Comparison of ENCODE assay signal across 1 cellular context in the genomic region with DNA sequence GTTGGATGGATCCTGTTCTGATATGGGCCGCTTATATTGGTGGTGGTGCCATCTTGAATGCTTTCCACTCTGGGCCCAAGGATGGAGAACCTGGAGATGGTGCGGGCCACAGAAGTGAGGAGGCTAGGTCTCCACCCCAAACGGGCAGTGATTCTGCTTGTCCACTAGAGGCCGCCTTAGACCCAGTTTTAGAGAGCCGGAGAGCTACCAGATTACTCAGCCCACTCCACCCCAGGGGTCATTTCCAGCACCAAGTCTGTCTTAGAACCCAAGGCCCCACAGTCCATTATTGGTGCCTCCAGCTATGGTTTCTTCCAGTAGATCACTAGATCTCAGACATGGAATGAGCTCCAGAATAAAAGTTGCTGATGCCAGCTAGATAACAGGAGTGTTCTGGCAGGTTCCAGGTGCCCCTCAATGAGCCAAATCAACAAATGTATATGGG.
A peak's percentile ranks its signal among the peaks of the same experiment; 100 is the strongest.
TF ChIP-seq lines count a peak whose summit lies in the region.

No MANE protein-coding gene starts in this region.

TF ChIP-seq in K562, 482 proteins besides CTCF, POLR2A, EP300 and RAD21 (continued from another document and continues in another):
- TF ChIP-seq, protein P1, sequence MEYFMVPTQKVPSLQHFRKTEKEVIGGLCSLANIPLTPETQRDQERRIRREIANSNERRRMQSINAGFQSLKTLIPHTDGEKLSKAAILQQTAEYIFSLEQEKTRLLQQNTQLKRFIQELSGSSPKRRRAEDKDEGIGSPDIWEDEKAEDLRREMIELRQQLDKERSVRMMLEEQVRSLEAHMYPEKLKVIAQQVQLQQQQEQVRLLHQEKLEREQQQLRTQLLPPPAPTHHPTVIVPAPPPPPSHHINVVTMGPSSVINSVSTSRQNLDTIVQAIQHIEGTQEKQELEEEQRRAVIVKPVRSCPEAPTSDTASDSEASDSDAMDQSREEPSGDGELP (CRISPR knock-in tag; IDR thresholded peaks at IDR 0.05; ENCODE audit: borderline replicate concordance), result 0 out of 2 replicates have a peak, but pooled peaks have one; percentile 13
- TF ChIP-seq ZNF75A (CRISPR knock-in tag; IDR thresholded peaks at IDR 0.05) (no peak), KLF16 (IDR thresholded peaks at IDR 0.05) (peak; percentile 69; the same call in 1 of the 2 replicates), BRD9 (IDR thresholded peaks at IDR 0.05; ENCODE audit: low read depth, partially characterized antibody) (peak; percentile 58), ELF2 (CRISPR knock-in tag; IDR thresholded peaks at IDR 0.05) (peak; percentile 17; the same call in 1 of the 2 replicates), NFRKB (IDR thresholded peaks at IDR 0.05; ENCODE audit: low read depth) (no peak), ZNF274 (IDR thresholded peaks at IDR 0.05; ENCODE audit: borderline replicate concordance, low read depth, low read length) (no peak), SMAD4 (CRISPR knock-in tag; conservative IDR thresholded peaks at IDR 0.05) (peak; percentile 59; the same call in 1 of the 2 replicates), MAFG (tag; conservative IDR thresholded peaks at IDR 0.05) (peak; percentile 29; the same call in 1 of the 2 replicates), SOX6 (IDR thresholded peaks at IDR 0.05) (peak; percentile 33; the same call in 1 of the 2 replicates), TBL1XR1 (IDR thresholded peaks at IDR 0.05; ENCODE audit: low read length in 2 of 2) (0 out of 4 replicates have a peak, but pooled peaks of 1 of the 2 experiments have one; percentile 32), EGR1 (conservative IDR thresholded peaks at IDR 0.05) (peak; percentile 37; the same call in 1 of the 2 replicates), JUND (IDR thresholded peaks at IDR 0.05; ENCODE audit: borderline replicate concordance, low read depth, low read length) (peak; percentile 78), JUND (tag; IDR thresholded peaks at IDR 0.05; ENCODE audit: borderline replicate concordance, low read depth, low read length) (peak; percentile 45; the same call in 1 of the 3 replicates), KDM1A (IDR thresholded peaks at IDR 0.05) (no peak), PHB2 (IDR thresholded peaks at IDR 0.05; ENCODE audit: low read depth) (no peak), U2AF2 (optimal IDR thresholded peaks at IDR 0.05; ENCODE audit: low read depth, low read length) (no peak), MYNN (IDR thresholded peaks at IDR 0.05) (no peak; the same call in 1 of the 2 replicates), MYNN (CRISPR knock-in tag; IDR thresholded peaks at IDR 0.05) (no peak), PTBP1 (IDR thresholded peaks at IDR 0.05; ENCODE audit: low read depth, low read length) (no peak), MCM3 (IDR thresholded peaks at IDR 0.05) (no peak), NEUROD1 (IDR thresholded peaks at IDR 0.05; ENCODE audit: borderline replicate concordance, low read depth, low read length, partially characterized antibody) (no peak), SLC30A9 (CRISPR knock-in tag; IDR thresholded peaks at IDR 0.05) (no peak), ZNF316 (IDR thresholded peaks at IDR 0.05) (0 out of 2 replicates have a peak, but pooled peaks have one; percentile 12), EP400 (IDR thresholded peaks at IDR 0.05) (0 out of 2 replicates have a peak, but pooled peaks have one; percentile 23), GATA2 (CRISPR knock-in tag; IDR thresholded peaks at IDR 0.05) (0 out of 2 replicates have a peak, but pooled peaks have one; percentile 21), STAG1 (CRISPR knock-in tag; IDR thresholded peaks at IDR 0.05; ENCODE audit: borderline replicate concordance) (peak; percentile 97), RAD51 (IDR thresholded peaks at IDR 0.05; ENCODE audit: borderline replicate concordance, low read depth) (peak; percentile 34; the same call in 1 of the 2 replicates), ATF7 (IDR thresholded peaks at IDR 0.05) (peak; percentile 36; the same call in 1 of the 2 replicates), YY1 (IDR thresholded peaks at IDR 0.05; ENCODE audit: borderline replicate concordance in 1 of 3, control insufficient read depth in 1 of 3, extremely low read depth in 1 of 3, insufficient read depth in 3 of 3, insufficient read length in 1 of 3, insufficient replicate concordance in 2 of 3, low read depth in 1 of 3, low read length in 2 of 3) (peak in 1 of 3 experiments; percentile 32), RB1 (IDR thresholded peaks at IDR 0.05; ENCODE audit: low read depth) (peak; percentile 71), PTTG1 (tag; IDR thresholded peaks at IDR 0.05; ENCODE audit: low read depth) (no peak), L3MBTL2 (IDR thresholded peaks at IDR 0.05) (0 out of 2 replicates have a peak, but pooled peaks have one; percentile 36), SMARCE1 (IDR thresholded peaks at IDR 0.05) (no peak), CC2D1A (IDR thresholded peaks at IDR 0.05) (peak; percentile 93), ZFP36 (IDR thresholded peaks at IDR 0.05; ENCODE audit: low read depth, low read length, partially characterized antibody) (no peak), ZKSCAN1 (IDR thresholded peaks at IDR 0.05; ENCODE audit: low read depth, low read length) (no peak), CXXC5 (CRISPR knock-in tag; IDR thresholded peaks at IDR 0.05) (peak; percentile 24; the same call in 1 of the 2 replicates), SMC3 (conservative IDR thresholded peaks at IDR 0.05; ENCODE audit: insufficient read depth, low read depth, low read length) (peak; percentile 98)
- TF ChIP-seq, protein P2, sequence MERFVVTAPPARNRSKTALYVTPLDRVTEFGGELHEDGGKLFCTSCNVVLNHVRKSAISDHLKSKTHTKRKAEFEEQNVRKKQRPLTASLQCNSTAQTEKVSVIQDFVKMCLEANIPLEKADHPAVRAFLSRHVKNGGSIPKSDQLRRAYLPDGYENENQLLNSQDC (CRISPR knock-in tag; IDR thresholded peaks at IDR 0.05), result no peak
- TF ChIP-seq, protein P3, sequence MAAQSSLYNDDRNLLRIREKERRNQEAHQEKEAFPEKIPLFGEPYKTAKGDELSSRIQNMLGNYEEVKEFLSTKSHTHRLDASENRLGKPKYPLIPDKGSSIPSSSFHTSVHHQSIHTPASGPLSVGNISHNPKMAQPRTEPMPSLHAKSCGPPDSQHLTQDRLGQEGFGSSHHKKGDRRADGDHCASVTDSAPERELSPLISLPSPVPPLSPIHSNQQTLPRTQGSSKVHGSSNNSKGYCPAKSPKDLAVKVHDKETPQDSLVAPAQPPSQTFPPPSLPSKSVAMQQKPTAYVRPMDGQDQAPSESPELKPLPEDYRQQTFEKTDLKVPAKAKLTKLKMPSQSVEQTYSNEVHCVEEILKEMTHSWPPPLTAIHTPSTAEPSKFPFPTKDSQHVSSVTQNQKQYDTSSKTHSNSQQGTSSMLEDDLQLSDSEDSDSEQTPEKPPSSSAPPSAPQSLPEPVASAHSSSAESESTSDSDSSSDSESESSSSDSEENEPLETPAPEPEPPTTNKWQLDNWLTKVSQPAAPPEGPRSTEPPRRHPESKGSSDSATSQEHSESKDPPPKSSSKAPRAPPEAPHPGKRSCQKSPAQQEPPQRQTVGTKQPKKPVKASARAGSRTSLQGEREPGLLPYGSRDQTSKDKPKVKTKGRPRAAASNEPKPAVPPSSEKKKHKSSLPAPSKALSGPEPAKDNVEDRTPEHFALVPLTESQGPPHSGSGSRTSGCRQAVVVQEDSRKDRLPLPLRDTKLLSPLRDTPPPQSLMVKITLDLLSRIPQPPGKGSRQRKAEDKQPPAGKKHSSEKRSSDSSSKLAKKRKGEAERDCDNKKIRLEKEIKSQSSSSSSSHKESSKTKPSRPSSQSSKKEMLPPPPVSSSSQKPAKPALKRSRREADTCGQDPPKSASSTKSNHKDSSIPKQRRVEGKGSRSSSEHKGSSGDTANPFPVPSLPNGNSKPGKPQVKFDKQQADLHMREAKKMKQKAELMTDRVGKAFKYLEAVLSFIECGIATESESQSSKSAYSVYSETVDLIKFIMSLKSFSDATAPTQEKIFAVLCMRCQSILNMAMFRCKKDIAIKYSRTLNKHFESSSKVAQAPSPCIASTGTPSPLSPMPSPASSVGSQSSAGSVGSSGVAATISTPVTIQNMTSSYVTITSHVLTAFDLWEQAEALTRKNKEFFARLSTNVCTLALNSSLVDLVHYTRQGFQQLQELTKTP (IDR thresholded peaks at IDR 0.05; ENCODE audit: low read depth in 1 of 2, partially characterized antibody in 2 of 2), result peak in 1 of 2 experiments; percentile 33
- TF ChIP-seq, protein P4, sequence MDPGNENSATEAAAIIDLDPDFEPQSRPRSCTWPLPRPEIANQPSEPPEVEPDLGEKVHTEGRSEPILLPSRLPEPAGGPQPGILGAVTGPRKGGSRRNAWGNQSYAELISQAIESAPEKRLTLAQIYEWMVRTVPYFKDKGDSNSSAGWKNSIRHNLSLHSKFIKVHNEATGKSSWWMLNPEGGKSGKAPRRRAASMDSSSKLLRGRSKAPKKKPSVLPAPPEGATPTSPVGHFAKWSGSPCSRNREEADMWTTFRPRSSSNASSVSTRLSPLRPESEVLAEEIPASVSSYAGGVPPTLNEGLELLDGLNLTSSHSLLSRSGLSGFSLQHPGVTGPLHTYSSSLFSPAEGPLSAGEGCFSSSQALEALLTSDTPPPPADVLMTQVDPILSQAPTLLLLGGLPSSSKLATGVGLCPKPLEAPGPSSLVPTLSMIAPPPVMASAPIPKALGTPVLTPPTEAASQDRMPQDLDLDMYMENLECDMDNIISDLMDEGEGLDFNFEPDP (CRISPR knock-in tag; IDR thresholded peaks at IDR 0.05), result no peak
- TF ChIP-seq, protein P5, sequence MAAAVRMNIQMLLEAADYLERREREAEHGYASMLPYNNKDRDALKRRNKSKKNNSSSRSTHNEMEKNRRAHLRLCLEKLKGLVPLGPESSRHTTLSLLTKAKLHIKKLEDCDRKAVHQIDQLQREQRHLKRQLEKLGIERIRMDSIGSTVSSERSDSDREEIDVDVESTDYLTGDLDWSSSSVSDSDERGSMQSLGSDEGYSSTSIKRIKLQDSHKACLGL (CRISPR knock-in tag; IDR thresholded peaks at IDR 0.05; ENCODE audit: borderline replicate concordance, poor library complexity, severe bottlenecking), result no peak
- TF ChIP-seq, protein P6, sequence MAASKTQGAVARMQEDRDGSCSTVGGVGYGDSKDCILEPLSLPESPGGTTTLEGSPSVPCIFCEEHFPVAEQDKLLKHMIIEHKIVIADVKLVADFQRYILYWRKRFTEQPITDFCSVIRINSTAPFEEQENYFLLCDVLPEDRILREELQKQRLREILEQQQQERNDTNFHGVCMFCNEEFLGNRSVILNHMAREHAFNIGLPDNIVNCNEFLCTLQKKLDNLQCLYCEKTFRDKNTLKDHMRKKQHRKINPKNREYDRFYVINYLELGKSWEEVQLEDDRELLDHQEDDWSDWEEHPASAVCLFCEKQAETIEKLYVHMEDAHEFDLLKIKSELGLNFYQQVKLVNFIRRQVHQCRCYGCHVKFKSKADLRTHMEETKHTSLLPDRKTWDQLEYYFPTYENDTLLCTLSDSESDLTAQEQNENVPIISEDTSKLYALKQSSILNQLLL (CRISPR knock-in tag; IDR thresholded peaks at IDR 0.05; ENCODE audit: borderline replicate concordance), result no peak
- TF ChIP-seq, protein P7, sequence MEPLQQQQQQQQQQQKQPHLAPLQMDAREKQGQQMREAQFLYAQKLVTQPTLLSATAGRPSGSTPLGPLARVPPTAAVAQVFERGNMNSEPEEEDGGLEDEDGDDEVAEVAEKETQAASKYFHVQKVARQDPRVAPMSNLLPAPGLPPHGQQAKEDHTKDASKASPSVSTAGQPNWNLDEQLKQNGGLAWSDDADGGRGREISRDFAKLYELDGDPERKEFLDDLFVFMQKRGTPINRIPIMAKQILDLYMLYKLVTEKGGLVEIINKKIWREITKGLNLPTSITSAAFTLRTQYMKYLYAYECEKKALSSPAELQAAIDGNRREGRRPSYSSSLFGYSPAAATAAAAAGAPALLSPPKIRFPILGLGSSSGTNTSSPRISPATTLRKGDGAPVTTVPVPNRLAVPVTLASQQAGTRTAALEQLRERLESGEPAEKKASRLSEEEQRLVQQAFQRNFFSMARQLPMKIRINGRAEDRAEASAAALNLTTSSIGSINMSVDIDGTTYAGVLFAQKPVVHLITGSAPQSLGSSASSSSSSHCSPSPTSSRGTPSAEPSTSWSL (CRISPR knock-in tag; IDR thresholded peaks at IDR 0.05; ENCODE audit: borderline replicate concordance), result no peak
- TF ChIP-seq, protein P8, sequence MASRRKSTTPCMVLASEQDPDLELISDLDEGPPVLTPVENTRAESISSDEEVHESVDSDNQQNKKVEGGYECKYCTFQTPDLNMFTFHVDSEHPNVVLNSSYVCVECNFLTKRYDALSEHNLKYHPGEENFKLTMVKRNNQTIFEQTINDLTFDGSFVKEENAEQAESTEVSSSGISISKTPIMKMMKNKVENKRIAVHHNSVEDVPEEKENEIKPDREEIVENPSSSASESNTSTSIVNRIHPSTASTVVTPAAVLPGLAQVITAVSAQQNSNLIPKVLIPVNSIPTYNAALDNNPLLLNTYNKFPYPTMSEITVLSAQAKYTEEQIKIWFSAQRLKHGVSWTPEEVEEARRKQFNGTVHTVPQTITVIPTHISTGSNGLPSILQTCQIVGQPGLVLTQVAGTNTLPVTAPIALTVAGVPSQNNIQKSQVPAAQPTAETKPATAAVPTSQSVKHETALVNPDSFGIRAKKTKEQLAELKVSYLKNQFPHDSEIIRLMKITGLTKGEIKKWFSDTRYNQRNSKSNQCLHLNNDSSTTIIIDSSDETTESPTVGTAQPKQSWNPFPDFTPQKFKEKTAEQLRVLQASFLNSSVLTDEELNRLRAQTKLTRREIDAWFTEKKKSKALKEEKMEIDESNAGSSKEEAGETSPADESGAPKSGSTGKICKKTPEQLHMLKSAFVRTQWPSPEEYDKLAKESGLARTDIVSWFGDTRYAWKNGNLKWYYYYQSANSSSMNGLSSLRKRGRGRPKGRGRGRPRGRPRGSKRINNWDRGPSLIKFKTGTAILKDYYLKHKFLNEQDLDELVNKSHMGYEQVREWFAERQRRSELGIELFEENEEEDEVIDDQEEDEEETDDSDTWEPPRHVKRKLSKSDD (conservative IDR thresholded peaks at IDR 0.05; ENCODE audit: low read length), result no peak
- TF ChIP-seq, protein P9, sequence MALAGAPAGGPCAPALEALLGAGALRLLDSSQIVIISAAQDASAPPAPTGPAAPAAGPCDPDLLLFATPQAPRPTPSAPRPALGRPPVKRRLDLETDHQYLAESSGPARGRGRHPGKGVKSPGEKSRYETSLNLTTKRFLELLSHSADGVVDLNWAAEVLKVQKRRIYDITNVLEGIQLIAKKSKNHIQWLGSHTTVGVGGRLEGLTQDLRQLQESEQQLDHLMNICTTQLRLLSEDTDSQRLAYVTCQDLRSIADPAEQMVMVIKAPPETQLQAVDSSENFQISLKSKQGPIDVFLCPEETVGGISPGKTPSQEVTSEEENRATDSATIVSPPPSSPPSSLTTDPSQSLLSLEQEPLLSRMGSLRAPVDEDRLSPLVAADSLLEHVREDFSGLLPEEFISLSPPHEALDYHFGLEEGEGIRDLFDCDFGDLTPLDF (CRISPR knock-in tag; IDR thresholded peaks at IDR 0.05), result 0 out of 2 replicates have a peak, but pooled peaks have one; percentile 48
- TF ChIP-seq, protein P10, sequence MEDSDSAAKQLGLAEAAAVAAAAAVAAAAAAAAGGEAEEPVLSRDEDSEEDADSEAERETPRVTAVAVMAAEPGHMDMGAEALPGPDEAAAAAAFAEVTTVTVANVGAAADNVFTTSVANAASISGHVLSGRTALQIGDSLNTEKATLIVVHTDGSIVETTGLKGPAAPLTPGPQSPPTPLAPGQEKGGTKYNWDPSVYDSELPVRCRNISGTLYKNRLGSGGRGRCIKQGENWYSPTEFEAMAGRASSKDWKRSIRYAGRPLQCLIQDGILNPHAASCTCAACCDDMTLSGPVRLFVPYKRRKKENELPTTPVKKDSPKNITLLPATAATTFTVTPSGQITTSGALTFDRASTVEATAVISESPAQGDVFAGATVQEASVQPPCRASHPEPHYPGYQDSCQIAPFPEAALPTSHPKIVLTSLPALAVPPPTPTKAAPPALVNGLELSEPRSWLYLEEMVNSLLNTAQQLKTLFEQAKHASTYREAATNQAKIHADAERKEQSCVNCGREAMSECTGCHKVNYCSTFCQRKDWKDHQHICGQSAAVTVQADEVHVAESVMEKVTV (CRISPR knock-in tag; IDR thresholded peaks at IDR 0.05), result peak; percentile 97
